10 cellular contexts compared by ENCODE assay signal in the genomic region with DNA sequence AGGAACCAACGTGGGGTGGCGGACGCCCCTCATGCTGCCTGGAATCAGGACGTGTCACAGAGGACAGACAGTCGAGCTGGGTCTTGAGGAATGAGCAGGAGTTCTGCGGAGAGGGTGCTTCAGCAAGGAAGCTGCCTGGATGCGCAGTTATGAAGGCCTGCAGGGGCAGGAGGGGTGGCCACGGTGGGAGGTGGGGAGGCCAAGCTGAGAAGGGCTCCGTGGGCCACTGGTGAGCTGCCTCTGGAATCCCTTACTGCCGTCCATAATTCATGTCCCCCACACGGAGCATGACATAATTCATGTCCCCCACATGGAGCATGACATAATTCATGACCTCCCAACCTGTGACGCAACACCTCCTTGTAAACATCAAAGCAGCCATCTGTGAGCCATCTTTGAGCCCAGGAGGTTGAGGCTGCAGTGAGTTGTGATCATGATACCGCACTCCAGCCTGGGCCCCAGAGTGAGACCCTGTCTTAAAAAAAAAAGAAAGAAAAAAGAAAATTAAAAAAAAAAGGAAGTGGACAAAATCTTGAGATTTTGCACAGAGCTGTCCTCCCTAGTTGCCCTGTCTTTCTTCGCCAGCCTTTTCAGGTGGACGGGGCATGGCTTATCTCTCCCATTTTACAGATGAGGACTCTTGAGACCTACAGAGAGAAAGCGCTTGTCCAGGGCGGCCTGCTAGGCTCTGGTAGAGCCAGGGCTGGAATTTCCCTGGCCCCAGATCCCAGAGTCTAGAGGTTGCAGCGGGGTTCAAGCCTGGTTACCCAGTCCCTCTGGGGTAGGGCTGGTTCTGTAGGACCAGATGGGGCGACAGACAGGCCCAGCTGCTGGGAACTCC. TPM values are rescaled to one million over a fixed set of nuclear protein-coding genes. Genes with fewer than 3 reads are reported as not detected.
DNase-seq lines count a peak whose midpoint lies in the region; ATAC-seq and TF ChIP-seq lines count a peak whose summit lies in the region.
"Had no signal": no experiment of that assay in that cellular context is flagged by ENCODE, and none has a peak within 500 bp of the region (broad histone marks: within the 10 kb centered on the region; RNA-seq: fewer than 3 reads in every experiment).

No MANE protein-coding gene starts in this region.

- peak; percentile 50 for DNase-seq in GM03348 (ENCODE audit: low spot score)
- peak; percentile 7 for DNase-seq in NOMO-1 treated with dmso at 0.1 percent for 144 hours (lab: John Stamatoyannopoulos, UW; ENCODE audit: unreplicated experiment)
- DNase-seq in fibroblast of gingiva (ENCODE audit: low read depth) = peak; percentile 66
- peak; percentile 77 for DNase-seq in sigmoid colon
- no peak for DNase-seq in NCI-H1092 treated with DMSO at 0.1 percent for 48 hours (lab: John Stamatoyannopoulos, UW)
- DNase-seq in GM19240 (ENCODE audit: insufficient read length, low spot score) = no peak
- DNase-seq: stimulated activated CD4-positive, alpha-beta T cell treated with anti-CD3 and anti-CD28 coated beads, Interleukin-2, amount 100 ng/mL, for 48 hours had no signal

- H3K4me3 ChIP-seq in sigmoid colon = no peak overlapping the region

- no peaks in the 10 kb centered on the region for H3K36me3 ChIP-seq in sigmoid colon

- TF ChIP-seq EP300 in sigmoid colon (IDR thresholded peaks at IDR 0.05) = no peak

- 89 to 90% methylated on average over 19 of the region's 19 CpGs for WGBS in sigmoid colon, 2 donors

- H3K27me3 ChIP-seq in sigmoid colon = no peaks in the 10 kb centered on the region

- no peak for TF ChIP-seq CTCF in sigmoid colon (IDR thresholded peaks at IDR 0.05)

- peak overlapping the region; percentile 68 to 86 (median 74) for H3K27ac ChIP-seq in sigmoid colon

- intact Hi-C loops in sigmoid colon (cut with DNase I) = no loop called here

- TF ChIP-seq POLR2A in sigmoid colon (IDR thresholded peaks at IDR 0.05) = no peak

- H3K4me1 ChIP-seq in sigmoid colon = peaks cover 0 to 44% (median 26%) of the 10 kb centered on the region in 4 donors

- ATAC-seq in HG02973 (IDR thresholded peaks at IDR 0.05; ENCODE audit: unreplicated experiment) (no peak), HG02759 (IDR thresholded peaks at IDR 0.05; ENCODE audit: unreplicated experiment) (no peak)

- no peaks in the 10 kb centered on the region for H3K9me3 ChIP-seq in sigmoid colon

RNA-seq across cellular contexts. Expression of a gene that starts 24.3 kb away (rescaled TPM):
- 10 to 100 TPM; 14.3 to 21.7 (median 17.2) TPM for total RNA-seq in sigmoid colon
- polyA plus RNA-seq in sigmoid colon = 10 to 100 TPM; 21.0 to 38.9 (median 25.4) TPM

RNA-seq across cellular contexts. Expression of a gene that starts 48.5 kb away (rescaled TPM):
- 10 to 100 TPM in 1 of 4 donors, 1 to 10 TPM in 3; 3.8 to 17.5 (median 8.4) TPM for total RNA-seq in sigmoid colon
- polyA plus RNA-seq in sigmoid colon = 1 to 10 TPM in 2 of 3 donors, under 1 TPM in 1; 0.23 to 2.8 (median 1.8) TPM
- total RNA-seq: HT-29 had no signal

RNA-seq across cellular contexts. Expression of a gene that starts 51.1 kb away (rescaled TPM):
- total RNA-seq in sigmoid colon = under 1 TPM in 2 of 4 donors, not detected in 2; 0.55 to 0.71 TPM
- polyA plus RNA-seq in sigmoid colon = under 1 TPM in 1 of 3 donors, not detected in 2; 0.20 TPM
- total RNA-seq: HT-29 had no signal

Comparison
In these comparisons a context has a peak if more than half of its experiments do, and no peak if none do; other contexts are left out.
1. DNase-seq: peak in GM03348 (single experiment), NOMO-1 treated with dmso at 0.1 percent for 144 hours (single experiment), fibroblast of gingiva (single experiment) and sigmoid colon (single experiment); none in NCI-H1092 treated with DMSO at 0.1 percent for 48 hours (single experiment) and GM19240 (single experiment).